ENCODE assay signal across 7 cellular contexts in genomic region chr5:3177338-3177737, GRCh38.
"Had no signal": no experiment of that assay in that cellular context is flagged by ENCODE, and none has a peak within 500 bp of the region (broad histone marks: within the 10 kb centered on the region; RNA-seq: fewer than 3 reads in every experiment).

No MANE protein-coding gene starts in this region.

- H3K36me3 ChIP-seq: HAP-1 had no signal

- H3K27ac ChIP-seq: HL-60 had no signal

- H3K4me3 ChIP-seq: GM23338, HAP-1 had no signal

- DNase-seq: H7, HFFc6 had no signal

- ATAC-seq: GM23338, HCT116, HepG2 had no signal
